ENCODE assay signal across 20 cellular contexts in genomic region chr2:120240901-120241429, GRCh38. TPM values are rescaled to one million over a fixed set of nuclear protein-coding genes. Genes with fewer than 3 reads are reported as not detected.
A peak's percentile ranks its signal among the peaks of the same experiment; 100 is the strongest.
DNase-seq lines count a peak whose midpoint lies in the region; ATAC-seq, FAIRE-seq and TF ChIP-seq lines count a peak whose summit lies in the region.
"Had no signal": no experiment of that assay in that cellular context is flagged by ENCODE, and none has a peak within 500 bp of the region (broad histone marks: within the 10 kb centered on the region; RNA-seq: fewer than 3 reads in every experiment).

No MANE protein-coding gene starts in this region.

- H3K56ac ChIP-seq in H1 (replicated peaks; ENCODE audit: insufficient read length, low read depth, low read length): no peak overlapping the region

- H3K27me3 ChIP-seq in H1 (replicated peaks in 1 of 4; ENCODE audit: control insufficient read depth in 3 of 4, extremely low read depth in 1 of 4, insufficient read depth in 3 of 4, low read length in 3 of 4) (peaks cover 0 to 2% (median 0%) of the 10 kb centered on the region in 4 experiments; a peak in 2 of 7 replicates), psoas muscle (ENCODE audit: insufficient read depth in 3 of 3, low read length in 2 of 3) (peaks cover 0 to 2% (median 0%) of the 10 kb centered on the region in 3 donors), colonic mucosa (no peaks in the 10 kb centered on the region)
- H3K27me3 ChIP-seq: BLaER1 had no signal

- no peak overlapping the region for H3K9ac ChIP-seq in H1 (replicated peaks in 1 of 4; ENCODE audit: extremely low read depth in 1 of 4, low read depth in 3 of 4, low read length in 3 of 4)
- no peak overlapping the region for H3K9ac ChIP-seq in colonic mucosa (ENCODE audit: low read depth in 2 of 2, low read length in 2 of 2)
- H3K9ac ChIP-seq: BLaER1 had no signal

- H3K23me2 ChIP-seq in H1 (ENCODE audit: low read depth, low read length): no peaks in the 10 kb centered on the region; the same call in 1 of the 2 replicates

- H3K4me3 ChIP-seq in HEK293 (ENCODE audit: low read depth, low read length) (no peak overlapping the region), H1 (ENCODE audit: extremely low read depth in 1 of 4, insufficient read depth in 2 of 4, low read depth in 3 of 4, low read length in 4 of 4) (no peak overlapping the region), psoas muscle (no peak overlapping the region), colonic mucosa (no peak overlapping the region)
- H3K4me3 ChIP-seq: BLaER1 had no signal

- no peaks in the 10 kb centered on the region for H3K9me3 ChIP-seq in HEK293 (ENCODE audit: control insufficient read depth, insufficient read depth, low read depth, low read length)
- no peaks in the 10 kb centered on the region for H3K9me3 ChIP-seq in H1 (ENCODE audit: insufficient read depth in 2 of 2, low read depth in 1 of 2, low read length in 1 of 2)
- no peaks in the 10 kb centered on the region for H3K9me3 ChIP-seq in psoas muscle
- no peaks in the 10 kb centered on the region for H3K9me3 ChIP-seq in colonic mucosa

- H3K79me1 ChIP-seq in H1 (ENCODE audit: low read depth, low read length): no peaks in the 10 kb centered on the region

- no peak overlapping the region for H2BK20ac ChIP-seq in H1 (ENCODE audit: low read length)

- H4K8ac ChIP-seq in H1 (ENCODE audit: extremely low read depth, insufficient read depth, low read length): no peak overlapping the region

- no peak overlapping the region for H4K91ac ChIP-seq in H1 (replicated peaks; ENCODE audit: insufficient read length, low read length)

- H3K27ac ChIP-seq in HEK293 (ENCODE audit: extremely low read depth, low read depth, low read length): no peak overlapping the region
- no peak overlapping the region for H3K27ac ChIP-seq in H1 (ENCODE audit: low read depth, low read length)
- peak overlapping the region; percentile 4 for H3K27ac ChIP-seq in psoas muscle
- H3K27ac ChIP-seq in colonic mucosa: no peak overlapping the region
- H3K27ac ChIP-seq: BLaER1 had no signal

- H3K79me2 ChIP-seq in H1 (ENCODE audit: control insufficient read depth in 1 of 2, insufficient read depth in 2 of 2, low read length in 2 of 2): no peaks in the 10 kb centered on the region

- H3K36me3 ChIP-seq in HEK293 (ENCODE audit: control insufficient read depth in 2 of 2, insufficient read depth in 1 of 2, low read length in 2 of 2): no peaks in the 10 kb centered on the region
- no peaks in the 10 kb centered on the region for H3K36me3 ChIP-seq in H1 (ENCODE audit: control insufficient read depth in 2 of 4, insufficient read depth in 4 of 4, low read length in 3 of 4)
- no peaks in the 10 kb centered on the region for H3K36me3 ChIP-seq in psoas muscle (ENCODE audit: insufficient read depth in 1 of 2, low read depth in 1 of 2)
- no peaks in the 10 kb centered on the region for H3K36me3 ChIP-seq in colonic mucosa
- H3K36me3 ChIP-seq: BLaER1 had no signal

- no peak overlapping the region for H3K4me2 ChIP-seq in H1 (ENCODE audit: insufficient read depth in 1 of 2, low read depth in 2 of 2, low read length in 2 of 2)
- H3K4me2 ChIP-seq: BLaER1 had no signal

- H4K20me1 ChIP-seq in H1 (replicated peaks in 1 of 2; ENCODE audit: control insufficient read depth in 1 of 2, insufficient read depth in 2 of 2, low read length in 2 of 2): no peaks in the 10 kb centered on the region
- H4K20me1 ChIP-seq: BLaER1 had no signal

- H3K4me1 Mint-ChIP-seq in activated naive CD4-positive, alpha-beta T cell treated with anti-CD3 and anti-CD28 coated beads, Interleukin-2, amount 10 ng/mL, durations not matched to agents 7 days and 5 days: peaks cover 6% of the 10 kb centered on the region

- H3K4me3 Mint-ChIP-seq in activated naive CD4-positive, alpha-beta T cell treated with anti-CD3 and anti-CD28 coated beads, Interleukin-2, amount 10 ng/mL, durations not matched to agents 7 days and 5 days: no peak overlapping the region
- H3K4me3 Mint-ChIP-seq: CD4-positive, alpha-beta memory T cell had no signal

- H3K4me1 ChIP-seq in HEK293 (ENCODE audit: control insufficient read depth, insufficient read depth, low read length) (peaks cover 10% of the 10 kb centered on the region), H1 (replicated peaks in 1 of 4; ENCODE audit: control insufficient read depth in 3 of 4, insufficient read depth in 4 of 4, low read length in 3 of 4) (peaks cover 7 to 30% (median 16%) of the 10 kb centered on the region in 4 experiments), psoas muscle (peaks cover 11% of the 10 kb centered on the region), colonic mucosa (peaks cover 11% of the 10 kb centered on the region)

- no peak overlapping the region for H2AFZ ChIP-seq in H1 (ENCODE audit: low read length)

- no peak overlapping the region for H3K23ac ChIP-seq in H1 (ENCODE audit: insufficient read length)

- H3K36me3 Mint-ChIP-seq in activated naive CD4-positive, alpha-beta T cell treated with anti-CD3 and anti-CD28 coated beads, Interleukin-2, amount 10 ng/mL, durations not matched to agents 7 days and 5 days: peaks cover 2% of the 10 kb centered on the region
- H3K36me3 Mint-ChIP-seq: CD4-positive, alpha-beta memory T cell had no signal

- POLR2A ChIA-PET in HEK293 (lab: Yijun Ruan, JAX): interaction anchor here (0.7 kb wide), 1 partner anchor 228 kb away, joined by 3 read pairs; the partner anchor contains the start of gene EPB41L5
- POLR2A ChIA-PET in H1 (lab: Charles Lee; ENCODE audit: partially characterized antibody): interaction anchor here (1.2 kb wide), 1 partner anchor 11 kb away, joined by 9 read pairs; the partner anchor contains the start of gene RALB

- H2BK15ac ChIP-seq in H1 (ENCODE audit: low read length): peak overlapping the region; percentile 88; the same call in 1 of the 2 replicates

- TF ChIP-seq RAD21 in H1 (IDR thresholded peaks at IDR 0.05 in 1 of 2, conservative IDR thresholded peaks at IDR 0.05 in 1 of 2; ENCODE audit: low read depth in 2 of 2, low read length in 2 of 2): no peak

- H4K5ac ChIP-seq in H1 (ENCODE audit: insufficient read length, low read depth, low read length): no peak overlapping the region

- FAIRE-seq in H1 (lab: Jason Lieb, UNC): no peak
- FAIRE-seq: A204.1, GM12892 had no signal

- peaks cover 15% of the 10 kb centered on the region for H3K9me3 Mint-ChIP-seq in activated naive CD4-positive, alpha-beta T cell treated with anti-CD3 and anti-CD28 coated beads, Interleukin-2, amount 10 ng/mL, durations not matched to agents 7 days and 5 days

- H3K14ac ChIP-seq in H1 (ENCODE audit: insufficient read length): no peak overlapping the region

- 0 out of 2 replicates have a peak overlapping the region, but pooled peaks have one; percentile 55 for H2BK12ac ChIP-seq in H1 (ENCODE audit: low read depth, low read length)

- H3K4ac ChIP-seq in H1 (replicated peaks; ENCODE audit: insufficient read length, low read depth, low read length): no peak overlapping the region

- peaks cover 11% of the 10 kb centered on the region for H3K27me3 Mint-ChIP-seq in activated naive CD4-positive, alpha-beta T cell treated with anti-CD3 and anti-CD28 coated beads, Interleukin-2, amount 10 ng/mL, durations not matched to agents 7 days and 5 days
- H3K27me3 Mint-ChIP-seq: CD4-positive, alpha-beta memory T cell had no signal

- TF ChIP-seq EP300 in H1 (IDR thresholded peaks at IDR 0.05; ENCODE audit: borderline replicate concordance in 1 of 2, low read depth in 2 of 2, low read length in 2 of 2): no peak

- H2BK5ac ChIP-seq in H1 (ENCODE audit: low read depth, low read length): no peak overlapping the region

- DNase-seq in activated naive CD4-positive, alpha-beta T cell treated with anti-CD3 and anti-CD28 coated beads, Interleukin-2, amount 10 ng/mL, durations not matched to agents 7 days and 5 days: no peak
- no peak for DNase-seq in activated naive CD4-positive, alpha-beta T cell treated with Interleukin-2 at 50 U/mL for 16 hours
- no peak for DNase-seq in H1 (ENCODE audit: low read depth in 1 of 2, low spot score in 2 of 2)
- DNase-seq in psoas muscle: no peak
- DNase-seq in HT-29 (ENCODE audit: low spot score): no peak
- no peak for DNase-seq in AG20443 (ENCODE audit: low spot score)
- no peak for DNase-seq in colonic mucosa
- DNase-seq: CD4-positive, alpha-beta memory T cell; DMS53; EL; GOT3; NCI-H1417; NCI-H187; NCI-H226; NCI-H524 treated with DMSO at 0.1 percent for 48 hours had no signal

- no peak for TF ChIP-seq CTCF in HEK293 (tag by site-specific recombination; IDR thresholded peaks at IDR 0.05)
- no peak for TF ChIP-seq CTCF in H1 (IDR thresholded peaks at IDR 0.05; ENCODE audit: control extremely low read depth in 1 of 3, insufficient read depth in 1 of 3, low read depth in 1 of 3, low read length in 3 of 3)
- TF ChIP-seq CTCF in psoas muscle (IDR thresholded peaks at IDR 0.05): no peak
- no peak for TF ChIP-seq CTCF in colonic mucosa (IDR thresholded peaks at IDR 0.05)

- ATAC-seq in psoas muscle: no peak
- ATAC-seq: Panc1 had no signal

- CTCF ChIA-PET in activated naive CD4-positive, alpha-beta T cell treated with anti-CD3 and anti-CD28 coated beads, Interleukin-2, amount 10 ng/mL, durations not matched to agents 7 days and 5 days (lab: Charles Lee): interaction anchor here (1.1 to 1.9 kb wide), 2 partner anchors 8 to 73 kb away, joined by 3 to 5 read pairs; no protein-coding TSS in a partner anchor
- CTCF ChIA-PET in HEK293 (lab: Yijun Ruan, JAX) (no interaction called here), H1 (lab: Charles Lee; ENCODE audit: partially characterized antibody) (interaction anchor here (0.7 to 2.2 kb wide), 5 partner anchors 8 to 312 kb away, joined by 3 to 7 read pairs (median 4); partner anchors contain the start of gene RALB)

- H2BK120ac ChIP-seq in H1 (replicated peaks; ENCODE audit: low read depth, low read length): no peak overlapping the region

- WGBS in H1 (ENCODE audit: extremely low coverage in 1 of 2, insufficient coverage in 1 of 2, insufficient read length in 1 of 2, insufficient replicate concordance in 2 of 2, low coverage in 1 of 2, low lambda C conversion rate in 2 of 2, missing lambda C conversion rate in 1 of 2), 2 experiments: 90% methylated on average over 10 of the region's 10 CpGs; no CpG with 5 or more reads in 1 of the 2 experiments
- WGBS in psoas muscle, 3 donors: 79 to 85% (median 80%) methylated on average over 10 of the region's 10 CpGs

- H3K27ac Mint-ChIP-seq in activated naive CD4-positive, alpha-beta T cell treated with anti-CD3 and anti-CD28 coated beads, Interleukin-2, amount 10 ng/mL, durations not matched to agents 7 days and 5 days: peak overlapping the region; percentile 24

- TF ChIP-seq POLR2A in H1 (IDR thresholded peaks at IDR 0.05; ENCODE audit: control extremely low read depth in 1 of 2, low read depth in 2 of 2, low read length in 2 of 2): no peak

- intact Hi-C loops in psoas muscle (cut with DNase I) (no loop called here), colonic mucosa (cut with DNase I) (no loop called here)

- H3K18ac ChIP-seq in H1 (ENCODE audit: extremely low read depth, low read length): no peak overlapping the region

- H2AK5ac ChIP-seq in H1 (ENCODE audit: low read depth, low read length): no peak overlapping the region

RNA-seq across cellular contexts. Expression of gene RALB, which starts 11.7 kb away (rescaled TPM):
- total RNA-seq in H1 (2021; fragmentation: NEBNext Ultra II Directional; extraction: Animal tissue kit (Norgen Biotek cat#: 25700)): 16.6 and 18.2 TPM in 2 replicates
- polyA plus RNA-seq in H1 (2011; rRNA removed) (8.9 and 12.0 TPM in 2 replicates), psoas muscle (10 to 100 TPM; 43.9 to 72.3 (median 62.1) TPM)
- 15.1 TPM for polyA plus RNA-seq in H1 (2011; cell fraction: cytosol; rRNA removed)
- 4.6 TPM for polyA plus RNA-seq in H1 (2011; cell fraction: nucleus; rRNA removed)
- polyA plus RNA-seq in H1 (2012, experiment 1 of 2): 13.5 to 22.6 TPM (median 16.4 TPM) in 4 replicates
- polyA plus RNA-seq in H1 (2012, experiment 2 of 2): 4.7 TPM
- 13.1 TPM for polyA plus RNA-seq in H1 (2013, experiment 1 of 2)
- polyA plus RNA-seq in H1 (2013, experiment 2 of 2): 14.6 TPM
- polyA minus RNA-seq in H1 (2011; rRNA and poly(A)+ RNA removed): 5.5 and 6.5 TPM in 2 replicates
- polyA minus RNA-seq in H1 (2011; cell fraction: cytosol; rRNA and poly(A)+ RNA removed): 5.9 TPM
- 3.3 TPM for polyA minus RNA-seq in H1 (2011; cell fraction: nucleus; rRNA and poly(A)+ RNA removed)
- total RNA-seq in psoas muscle (10 to 100 TPM; 25.6 to 38.1 (median 33.6) TPM), colonic mucosa (10 to 100 TPM; 71.8 to 93.4 TPM)
- 43.7 and 60.8 TPM in 2 replicates for total RNA-seq in HT-29 (2014; rRNA removed; shearing (Covaris generic))

RNA-seq across cellular contexts. Expression of gene TMEM185B, which starts 17.8 kb away (rescaled TPM):
- total RNA-seq in H1 (2021; fragmentation: NEBNext Ultra II Directional; extraction: Animal tissue kit (Norgen Biotek cat#: 25700)): 12.5 and 13.5 TPM in 2 replicates
- polyA plus RNA-seq in H1 (2011; rRNA removed) (14.0 and 18.0 TPM in 2 replicates), psoas muscle (10 to 100 TPM; 10.4 to 28.1 (median 15.3) TPM)
- polyA plus RNA-seq in H1 (2011; cell fraction: cytosol; rRNA removed): 9.3 TPM
- polyA plus RNA-seq in H1 (2011; cell fraction: nucleus; rRNA removed): 13.4 TPM
- polyA plus RNA-seq in H1 (2012, experiment 1 of 2): 6.0 to 11.8 TPM (median 10.0 TPM) in 4 replicates
- polyA plus RNA-seq in H1 (2012, experiment 2 of 2): 9.3 TPM
- polyA plus RNA-seq in H1 (2013, experiment 1 of 2): 15.8 TPM
- 16.5 TPM for polyA plus RNA-seq in H1 (2013, experiment 2 of 2)
- polyA minus RNA-seq in H1 (2011; rRNA and poly(A)+ RNA removed): 9.2 and 9.9 TPM in 2 replicates
- 4.5 TPM for polyA minus RNA-seq in H1 (2011; cell fraction: cytosol; rRNA and poly(A)+ RNA removed)
- 9.7 TPM for polyA minus RNA-seq in H1 (2011; cell fraction: nucleus; rRNA and poly(A)+ RNA removed)
- total RNA-seq in psoas muscle (10 to 100 TPM; 10.9 to 23.5 (median 18.0) TPM), colonic mucosa (10 to 100 TPM; 14.4 to 16.5 TPM)
- total RNA-seq in HT-29 (2014; rRNA removed; shearing (Covaris generic)): 63.3 and 65.3 TPM in 2 replicates
